Comparison of ENCODE assay signal across 1 cellular context in the genomic region with DNA sequence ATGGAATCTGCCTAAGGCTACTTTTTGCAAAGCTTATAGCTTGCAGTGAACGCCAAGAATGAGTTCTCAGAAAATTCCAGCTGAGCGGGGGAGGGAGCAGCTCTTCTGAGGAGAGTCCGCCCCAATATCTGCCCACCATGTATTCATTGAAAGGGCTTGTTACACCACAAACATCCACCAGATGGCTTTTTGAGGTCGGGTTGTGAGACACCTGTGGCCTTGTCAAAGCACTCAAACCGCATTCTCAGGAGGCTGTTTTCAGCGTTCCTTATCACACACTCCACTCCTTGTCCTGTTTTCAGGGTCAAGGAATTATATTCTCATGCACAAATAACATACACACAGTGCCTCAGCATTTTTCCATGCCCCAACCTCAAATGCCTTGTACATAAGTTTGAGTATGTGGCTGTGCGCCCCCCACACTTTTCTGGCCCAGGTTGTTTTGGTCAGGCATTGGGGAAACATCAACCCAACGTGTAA.
TF ChIP-seq lines count a peak whose summit lies in the region.

No MANE protein-coding gene starts in this region.

TF ChIP-seq in K562, 482 proteins besides CTCF, POLR2A, EP300 and RAD21 (continued from another document and continues in another):
- TF ChIP-seq, protein P1, sequence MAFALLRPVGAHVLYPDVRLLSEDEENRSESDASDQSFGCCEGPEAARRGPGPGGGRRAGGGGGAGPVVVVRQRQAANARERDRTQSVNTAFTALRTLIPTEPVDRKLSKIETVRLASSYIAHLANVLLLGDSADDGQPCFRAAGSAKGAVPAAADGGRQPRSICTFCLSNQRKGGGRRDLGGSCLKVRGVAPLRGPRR (CRISPR knock-in tag; IDR thresholded peaks at IDR 0.05), result no peak
- TF ChIP-seq TSC22D4 (tag; IDR thresholded peaks at IDR 0.05) (no peak), PTTG1 (tag; IDR thresholded peaks at IDR 0.05; ENCODE audit: low read depth) (no peak), HDAC1 (IDR thresholded peaks at IDR 0.05) (peak in 1 of 2 experiments; percentile 43; a peak in 1 of 4 replicates), ZNF282 (CRISPR knock-in tag; IDR thresholded peaks at IDR 0.05) (no peak), CBX3 (IDR thresholded peaks at IDR 0.05; ENCODE audit: borderline replicate concordance in 1 of 2, low read length in 2 of 2) (peak in 1 of 2 experiments; percentile 90; a peak in 1 of 3 replicates), ARID1B (IDR thresholded peaks at IDR 0.05) (peak; percentile 89), GABPB2 (CRISPR knock-in tag; conservative IDR thresholded peaks at IDR 0.05) (no peak), THRA (IDR thresholded peaks at IDR 0.05) (no peak), ATF1 (CRISPR knock-in tag; IDR thresholded peaks at IDR 0.05) (no peak), ATF1 (tag; IDR thresholded peaks at IDR 0.05) (peak; percentile 54; the same call in 1 of the 2 replicates), JUN (IDR thresholded peaks at IDR 0.05; ENCODE audit: borderline replicate concordance, low read depth, low read length) (peak; percentile 25; the same call in 1 of the 2 replicates), JUN (CRISPR knock-in tag; IDR thresholded peaks at IDR 0.05; ENCODE audit: borderline replicate concordance) (no peak), WHSC1 (IDR thresholded peaks at IDR 0.05; ENCODE audit: low read length) (no peak), ZNF551 (CRISPR knock-in tag; IDR thresholded peaks at IDR 0.05) (no peak), ZNF507 (tag; conservative IDR thresholded peaks at IDR 0.05) (no peak), ZNF76 (CRISPR knock-in tag; IDR thresholded peaks at IDR 0.05; ENCODE audit: borderline replicate concordance) (no peak), HDAC3 (IDR thresholded peaks at IDR 0.05; ENCODE audit: borderline replicate concordance, partially characterized antibody) (no peak), RBM15 (IDR thresholded peaks at IDR 0.05; ENCODE audit: insufficient read depth, low read length) (no peak), NFIC (IDR thresholded peaks at IDR 0.05) (peak; percentile 50), TFAM (CRISPR knock-in tag; conservative IDR thresholded peaks at IDR 0.05) (no peak), SIN3B (IDR thresholded peaks at IDR 0.05; ENCODE audit: low read depth) (no peak), PHB (CRISPR knock-in tag; IDR thresholded peaks at IDR 0.05) (no peak), MED1 (CRISPR knock-in tag; IDR thresholded peaks at IDR 0.05; ENCODE audit: borderline replicate concordance) (no peak), TAL1 (IDR thresholded peaks at IDR 0.05) (peak; percentile 78), NR4A1 (CRISPR knock-in tag; IDR thresholded peaks at IDR 0.05) (no peak), NR4A1 (tag; IDR thresholded peaks at IDR 0.05) (no peak), NFE2L1 (tag; IDR thresholded peaks at IDR 0.05; ENCODE audit: borderline replicate concordance, low read depth) (no peak), NBN (IDR thresholded peaks at IDR 0.05; ENCODE audit: low read depth) (peak; percentile 72), ZNF212 (CRISPR knock-in tag; IDR thresholded peaks at IDR 0.05) (no peak), ZNF23 (CRISPR knock-in tag; IDR thresholded peaks at IDR 0.05) (no peak), HLTF (IDR thresholded peaks at IDR 0.05) (no peak), TRIM24 (IDR thresholded peaks at IDR 0.05) (peak; percentile 18 to 78; a peak in 3 of 4 replicates), ILK (tag; IDR thresholded peaks at IDR 0.05; ENCODE audit: borderline replicate concordance, low read depth) (no peak), EP400 (IDR thresholded peaks at IDR 0.05) (peak; percentile 27; the same call in 1 of the 2 replicates), ZNF133 (CRISPR knock-in tag; IDR thresholded peaks at IDR 0.05) (no peak), ZNF253 (CRISPR knock-in tag; conservative IDR thresholded peaks at IDR 0.05) (no peak), ELF1 (tag; IDR thresholded peaks at IDR 0.05) (no peak), RFX7 (CRISPR knock-in tag; IDR thresholded peaks at IDR 0.05) (no peak), CEBPB (tag; IDR thresholded peaks at IDR 0.05) (no peak), CEBPG (CRISPR knock-in tag; IDR thresholded peaks at IDR 0.05) (no peak), CEBPG (tag; conservative IDR thresholded peaks at IDR 0.05 in 1 of 2, IDR thresholded peaks at IDR 0.05 in 1 of 2) (no peak), ZNF140 (CRISPR knock-in tag; IDR thresholded peaks at IDR 0.05) (no peak), BHLHE40 (IDR thresholded peaks at IDR 0.05; ENCODE audit: low read length) (no peak), ZNF75A (CRISPR knock-in tag; IDR thresholded peaks at IDR 0.05) (no peak), C11orf30 (IDR thresholded peaks at IDR 0.05; ENCODE audit: low read depth) (peak; percentile 86), ZNF197 (CRISPR knock-in tag; IDR thresholded peaks at IDR 0.05; ENCODE audit: low read depth) (0 out of 2 replicates have a peak, but pooled peaks have one; percentile 40), HOXB6 (CRISPR knock-in tag; IDR thresholded peaks at IDR 0.05; ENCODE audit: borderline replicate concordance) (no peak), DPF2 (IDR thresholded peaks at IDR 0.05) (peak; percentile 87), CAMTA2 (CRISPR knock-in tag; conservative IDR thresholded peaks at IDR 0.05) (no peak), SIRT6 (IDR thresholded peaks at IDR 0.05; ENCODE audit: low read depth, low read length) (no peak), FIP1L1 (IDR thresholded peaks at IDR 0.05; ENCODE audit: low read depth, low read length, poor library complexity, severe bottlenecking) (no peak), HMG20A (CRISPR knock-in tag; conservative IDR thresholded peaks at IDR 0.05) (no peak), KLF10 (CRISPR knock-in tag; IDR thresholded peaks at IDR 0.05) (no peak), E2F3 (CRISPR knock-in tag; IDR thresholded peaks at IDR 0.05) (no peak), FOSL1 (tag; conservative IDR thresholded peaks at IDR 0.05) (peak; percentile 64)
- TF ChIP-seq, protein P2, sequence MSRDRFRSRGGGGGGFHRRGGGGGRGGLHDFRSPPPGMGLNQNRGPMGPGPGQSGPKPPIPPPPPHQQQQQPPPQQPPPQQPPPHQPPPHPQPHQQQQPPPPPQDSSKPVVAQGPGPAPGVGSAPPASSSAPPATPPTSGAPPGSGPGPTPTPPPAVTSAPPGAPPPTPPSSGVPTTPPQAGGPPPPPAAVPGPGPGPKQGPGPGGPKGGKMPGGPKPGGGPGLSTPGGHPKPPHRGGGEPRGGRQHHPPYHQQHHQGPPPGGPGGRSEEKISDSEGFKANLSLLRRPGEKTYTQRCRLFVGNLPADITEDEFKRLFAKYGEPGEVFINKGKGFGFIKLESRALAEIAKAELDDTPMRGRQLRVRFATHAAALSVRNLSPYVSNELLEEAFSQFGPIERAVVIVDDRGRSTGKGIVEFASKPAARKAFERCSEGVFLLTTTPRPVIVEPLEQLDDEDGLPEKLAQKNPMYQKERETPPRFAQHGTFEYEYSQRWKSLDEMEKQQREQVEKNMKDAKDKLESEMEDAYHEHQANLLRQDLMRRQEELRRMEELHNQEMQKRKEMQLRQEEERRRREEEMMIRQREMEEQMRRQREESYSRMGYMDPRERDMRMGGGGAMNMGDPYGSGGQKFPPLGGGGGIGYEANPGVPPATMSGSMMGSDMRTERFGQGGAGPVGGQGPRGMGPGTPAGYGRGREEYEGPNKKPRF (IDR thresholded peaks at IDR 0.05; ENCODE audit: low read depth, low read length), result no peak
- TF ChIP-seq, protein P3, sequence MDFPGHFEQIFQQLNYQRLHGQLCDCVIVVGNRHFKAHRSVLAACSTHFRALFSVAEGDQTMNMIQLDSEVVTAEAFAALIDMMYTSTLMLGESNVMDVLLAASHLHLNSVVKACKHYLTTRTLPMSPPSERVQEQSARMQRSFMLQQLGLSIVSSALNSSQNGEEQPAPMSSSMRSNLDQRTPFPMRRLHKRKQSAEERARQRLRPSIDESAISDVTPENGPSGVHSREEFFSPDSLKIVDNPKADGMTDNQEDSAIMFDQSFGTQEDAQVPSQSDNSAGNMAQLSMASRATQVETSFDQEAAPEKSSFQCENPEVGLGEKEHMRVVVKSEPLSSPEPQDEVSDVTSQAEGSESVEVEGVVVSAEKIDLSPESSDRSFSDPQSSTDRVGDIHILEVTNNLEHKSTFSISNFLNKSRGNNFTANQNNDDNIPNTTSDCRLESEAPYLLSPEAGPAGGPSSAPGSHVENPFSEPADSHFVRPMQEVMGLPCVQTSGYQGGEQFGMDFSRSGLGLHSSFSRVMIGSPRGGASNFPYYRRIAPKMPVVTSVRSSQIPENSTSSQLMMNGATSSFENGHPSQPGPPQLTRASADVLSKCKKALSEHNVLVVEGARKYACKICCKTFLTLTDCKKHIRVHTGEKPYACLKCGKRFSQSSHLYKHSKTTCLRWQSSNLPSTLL (IDR thresholded peaks at IDR 0.05), result no peak
- TF ChIP-seq, protein P4, sequence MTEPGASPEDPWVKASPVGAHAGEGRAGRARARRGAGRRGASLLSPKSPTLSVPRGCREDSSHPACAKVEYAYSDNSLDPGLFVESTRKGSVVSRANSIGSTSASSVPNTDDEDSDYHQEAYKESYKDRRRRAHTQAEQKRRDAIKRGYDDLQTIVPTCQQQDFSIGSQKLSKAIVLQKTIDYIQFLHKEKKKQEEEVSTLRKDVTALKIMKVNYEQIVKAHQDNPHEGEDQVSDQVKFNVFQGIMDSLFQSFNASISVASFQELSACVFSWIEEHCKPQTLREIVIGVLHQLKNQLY (CRISPR knock-in tag; conservative IDR thresholded peaks at IDR 0.05), result no peak
- TF ChIP-seq, protein P5, sequence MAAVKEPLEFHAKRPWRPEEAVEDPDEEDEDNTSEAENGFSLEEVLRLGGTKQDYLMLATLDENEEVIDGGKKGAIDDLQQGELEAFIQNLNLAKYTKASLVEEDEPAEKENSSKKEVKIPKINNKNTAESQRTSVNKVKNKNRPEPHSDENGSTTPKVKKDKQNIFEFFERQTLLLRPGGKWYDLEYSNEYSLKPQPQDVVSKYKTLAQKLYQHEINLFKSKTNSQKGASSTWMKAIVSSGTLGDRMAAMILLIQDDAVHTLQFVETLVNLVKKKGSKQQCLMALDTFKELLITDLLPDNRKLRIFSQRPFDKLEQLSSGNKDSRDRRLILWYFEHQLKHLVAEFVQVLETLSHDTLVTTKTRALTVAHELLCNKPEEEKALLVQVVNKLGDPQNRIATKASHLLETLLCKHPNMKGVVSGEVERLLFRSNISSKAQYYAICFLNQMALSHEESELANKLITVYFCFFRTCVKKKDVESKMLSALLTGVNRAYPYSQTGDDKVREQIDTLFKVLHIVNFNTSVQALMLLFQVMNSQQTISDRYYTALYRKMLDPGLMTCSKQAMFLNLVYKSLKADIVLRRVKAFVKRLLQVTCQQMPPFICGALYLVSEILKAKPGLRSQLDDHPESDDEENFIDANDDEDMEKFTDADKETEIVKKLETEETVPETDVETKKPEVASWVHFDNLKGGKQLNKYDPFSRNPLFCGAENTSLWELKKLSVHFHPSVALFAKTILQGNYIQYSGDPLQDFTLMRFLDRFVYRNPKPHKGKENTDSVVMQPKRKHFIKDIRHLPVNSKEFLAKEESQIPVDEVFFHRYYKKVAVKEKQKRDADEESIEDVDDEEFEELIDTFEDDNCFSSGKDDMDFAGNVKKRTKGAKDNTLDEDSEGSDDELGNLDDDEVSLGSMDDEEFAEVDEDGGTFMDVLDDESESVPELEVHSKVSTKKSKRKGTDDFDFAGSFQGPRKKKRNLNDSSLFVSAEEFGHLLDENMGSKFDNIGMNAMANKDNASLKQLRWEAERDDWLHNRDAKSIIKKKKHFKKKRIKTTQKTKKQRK (IDR thresholded peaks at IDR 0.05; ENCODE audit: borderline replicate concordance, low read depth, low read length), result no peak
- TF ChIP-seq, protein P6, sequence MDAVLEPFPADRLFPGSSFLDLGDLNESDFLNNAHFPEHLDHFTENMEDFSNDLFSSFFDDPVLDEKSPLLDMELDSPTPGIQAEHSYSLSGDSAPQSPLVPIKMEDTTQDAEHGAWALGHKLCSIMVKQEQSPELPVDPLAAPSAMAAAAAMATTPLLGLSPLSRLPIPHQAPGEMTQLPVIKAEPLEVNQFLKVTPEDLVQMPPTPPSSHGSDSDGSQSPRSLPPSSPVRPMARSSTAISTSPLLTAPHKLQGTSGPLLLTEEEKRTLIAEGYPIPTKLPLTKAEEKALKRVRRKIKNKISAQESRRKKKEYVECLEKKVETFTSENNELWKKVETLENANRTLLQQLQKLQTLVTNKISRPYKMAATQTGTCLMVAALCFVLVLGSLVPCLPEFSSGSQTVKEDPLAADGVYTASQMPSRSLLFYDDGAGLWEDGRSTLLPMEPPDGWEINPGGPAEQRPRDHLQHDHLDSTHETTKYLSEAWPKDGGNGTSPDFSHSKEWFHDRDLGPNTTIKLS (IDR thresholded peaks at IDR 0.05; ENCODE audit: borderline replicate concordance, low read depth), result peak; percentile 40; the same call in 1 of the 2 replicates
- TF ChIP-seq, protein P7, sequence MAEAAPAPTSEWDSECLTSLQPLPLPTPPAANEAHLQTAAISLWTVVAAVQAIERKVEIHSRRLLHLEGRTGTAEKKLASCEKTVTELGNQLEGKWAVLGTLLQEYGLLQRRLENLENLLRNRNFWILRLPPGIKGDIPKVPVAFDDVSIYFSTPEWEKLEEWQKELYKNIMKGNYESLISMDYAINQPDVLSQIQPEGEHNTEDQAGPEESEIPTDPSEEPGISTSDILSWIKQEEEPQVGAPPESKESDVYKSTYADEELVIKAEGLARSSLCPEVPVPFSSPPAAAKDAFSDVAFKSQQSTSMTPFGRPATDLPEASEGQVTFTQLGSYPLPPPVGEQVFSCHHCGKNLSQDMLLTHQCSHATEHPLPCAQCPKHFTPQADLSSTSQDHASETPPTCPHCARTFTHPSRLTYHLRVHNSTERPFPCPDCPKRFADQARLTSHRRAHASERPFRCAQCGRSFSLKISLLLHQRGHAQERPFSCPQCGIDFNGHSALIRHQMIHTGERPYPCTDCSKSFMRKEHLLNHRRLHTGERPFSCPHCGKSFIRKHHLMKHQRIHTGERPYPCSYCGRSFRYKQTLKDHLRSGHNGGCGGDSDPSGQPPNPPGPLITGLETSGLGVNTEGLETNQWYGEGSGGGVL (CRISPR knock-in tag; IDR thresholded peaks at IDR 0.05), result no peak
- TF ChIP-seq, protein P8, sequence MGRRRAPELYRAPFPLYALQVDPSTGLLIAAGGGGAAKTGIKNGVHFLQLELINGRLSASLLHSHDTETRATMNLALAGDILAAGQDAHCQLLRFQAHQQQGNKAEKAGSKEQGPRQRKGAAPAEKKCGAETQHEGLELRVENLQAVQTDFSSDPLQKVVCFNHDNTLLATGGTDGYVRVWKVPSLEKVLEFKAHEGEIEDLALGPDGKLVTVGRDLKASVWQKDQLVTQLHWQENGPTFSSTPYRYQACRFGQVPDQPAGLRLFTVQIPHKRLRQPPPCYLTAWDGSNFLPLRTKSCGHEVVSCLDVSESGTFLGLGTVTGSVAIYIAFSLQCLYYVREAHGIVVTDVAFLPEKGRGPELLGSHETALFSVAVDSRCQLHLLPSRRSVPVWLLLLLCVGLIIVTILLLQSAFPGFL (CRISPR knock-in tag; IDR thresholded peaks at IDR 0.05), result no peak
